Comparison of ENCODE assay signal across 8 cellular contexts in the genomic region with DNA sequence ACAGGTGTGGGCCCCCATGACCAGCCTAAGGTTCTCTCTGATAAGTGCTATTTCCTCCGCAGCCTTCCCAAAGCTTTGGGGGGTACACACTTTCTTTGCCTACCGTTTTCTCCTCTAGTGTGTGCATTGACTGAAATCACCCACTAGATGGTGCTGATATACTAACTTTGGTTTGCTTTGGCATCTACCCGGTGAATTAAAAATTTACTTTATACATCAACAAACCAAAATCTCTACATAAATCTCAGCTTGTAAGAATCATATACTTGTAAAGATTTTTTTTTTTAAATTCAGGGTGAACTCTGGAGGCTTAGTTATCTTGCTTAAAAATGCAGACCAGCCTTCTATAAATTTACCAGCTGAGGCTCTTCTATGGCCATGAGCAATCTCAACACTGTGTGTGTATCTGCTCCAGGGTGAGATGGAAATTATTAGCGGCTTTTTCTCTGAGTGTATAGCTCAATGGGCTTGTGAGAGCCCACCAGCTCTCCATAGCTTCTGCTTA.
DNase-seq lines count a peak whose midpoint lies in the region; ATAC-seq and TF ChIP-seq lines count a peak whose summit lies in the region.

No MANE protein-coding gene starts in this region.

- no peak overlapping the region for H2AFZ ChIP-seq in H9 (ENCODE audit: low read length)

- peaks cover 21 to 22% of the 10 kb centered on the region in 2 experiments for H3K4me1 Mint-ChIP-seq in H9
- peaks cover 30% of the 10 kb centered on the region for H3K4me1 Mint-ChIP-seq in mesothelial cell of epicardium

- no CpG with 5 or more reads among the region's 4 CpGs for WGBS in H9 (ENCODE audit: extremely low coverage, insufficient read length, low lambda C conversion rate)

- H3K27ac ChIP-seq in H9 (ENCODE audit: insufficient read length, low read depth, low read length): no peak overlapping the region

- no peak overlapping the region for H3T11ph ChIP-seq in H9 (ENCODE audit: low read length)

- H3K4me3 Mint-ChIP-seq in H9 (no peak overlapping the region; a peak in 1 of 5 replicates), mesothelial cell of epicardium (no peak overlapping the region)

- H3K27me3 Mint-ChIP-seq in H9 (ENCODE audit: low read depth): no peaks in the 10 kb centered on the region
- no peaks in the 10 kb centered on the region for H3K27me3 Mint-ChIP-seq in mesothelial cell of epicardium (ENCODE audit: low read depth)

- no peak overlapping the region for H4K8ac ChIP-seq in H9 (replicated peaks; ENCODE audit: insufficient read length, low read depth, low read length)

- H2BK120ac ChIP-seq in H9 (ENCODE audit: low read depth, low read length, poor library complexity, severe bottlenecking): no peak overlapping the region

- no peak overlapping the region for H2BK15ac ChIP-seq in H9 (ENCODE audit: low read depth, low read length)

- DNase-seq in DMS53 treated with DMSO at 0.1 percent for 48 hours (lab: John Stamatoyannopoulos, UW; ENCODE audit: unreplicated experiment) (peak; percentile 13), H9 (peak; percentile 36), NCI-H748 treated with DMSO at 0.1 percent for 48 hours (lab: John Stamatoyannopoulos, UW) (peak; percentile 17), choroid plexus epithelial cell (ENCODE audit: low read depth) (peak; percentile 79), mesothelial cell of epicardium (ENCODE audit: low spot score in 2 of 2, unreplicated experiment in 2 of 2) (no peak), HPDE6-E6E7 (ENCODE audit: extremely low spot score) (no peak)
- DNase-seq in stimulated activated naive CD4-positive, alpha-beta T cell (lab: John Stamatoyannopoulos, UW): no peak

- no peaks in the 10 kb centered on the region for H3K23me2 ChIP-seq in H9 (ENCODE audit: insufficient read length, low read depth, low read length, poor library complexity, severe bottlenecking)

- TF ChIP-seq CTCF in H9 (conservative IDR thresholded peaks at IDR 0.05) (peak; percentile 88), choroid plexus epithelial cell (conservative IDR thresholded peaks at IDR 0.05; ENCODE audit: low read depth, low read length) (peak; percentile 79), mesothelial cell of epicardium (IDR thresholded peaks at IDR 0.05; ENCODE audit: unreplicated experiment) (peak; percentile 85)

- no peaks in the 10 kb centered on the region for H3K9me3 ChIP-seq in H9 (ENCODE audit: control insufficient read depth, low read depth, low read length)

- H4K20me1 ChIP-seq in H9 (ENCODE audit: control insufficient read depth, insufficient read depth, insufficient read length): no peaks in the 10 kb centered on the region

- H3K56ac ChIP-seq in H9 (ENCODE audit: insufficient read length, low read depth, low read length): no peak overlapping the region

- H3K79me2 ChIP-seq in H9 (ENCODE audit: insufficient read depth, low read length): no peaks in the 10 kb centered on the region

- no peaks in the 10 kb centered on the region for H3K9me3 Mint-ChIP-seq in H9
- H3K9me3 Mint-ChIP-seq in mesothelial cell of epicardium: peaks cover 11% of the 10 kb centered on the region

- no peaks in the 10 kb centered on the region for H3K27me3 ChIP-seq in H9 (ENCODE audit: insufficient read depth, low read length)

- H3K23ac ChIP-seq in H9 (ENCODE audit: insufficient read length, low read depth, low read length): no peak overlapping the region

- H3K27ac Mint-ChIP-seq in H9 (no peak overlapping the region), mesothelial cell of epicardium (peak overlapping the region; percentile 74)

- H3K36me3 Mint-ChIP-seq in H9 (ENCODE audit: insufficient read depth in 1 of 3, low read depth in 3 of 3): no peaks in the 10 kb centered on the region; a peak in 1 of 7 replicates
- no peaks in the 10 kb centered on the region for H3K36me3 Mint-ChIP-seq in mesothelial cell of epicardium

- H2AK5ac ChIP-seq in H9 (ENCODE audit: insufficient read length, low read length): no peak overlapping the region

- no peak overlapping the region for H2BK12ac ChIP-seq in H9 (ENCODE audit: insufficient read length, low read depth, low read length)

- no peak overlapping the region for H3K9ac ChIP-seq in H9 (ENCODE audit: extremely low read depth, insufficient read length, low read length)

- H3K4me3 ChIP-seq in choroid plexus epithelial cell (ENCODE audit: low read depth, low read length): no peak overlapping the region

- no peak overlapping the region for H3K4ac ChIP-seq in H9 (ENCODE audit: low read depth, low read length)

- H2BK5ac ChIP-seq in H9 (ENCODE audit: insufficient read length, low read length): no peak overlapping the region

- no peak overlapping the region for H2BK20ac ChIP-seq in H9 (ENCODE audit: low read depth, low read length, poor library complexity, severe bottlenecking)

- no peak overlapping the region for H3K14ac ChIP-seq in H9 (ENCODE audit: insufficient read depth, low read length)

- H3K18ac ChIP-seq in H9 (ENCODE audit: insufficient read length, low read depth, low read length): no peak overlapping the region

- H3K79me1 ChIP-seq in H9 (ENCODE audit: insufficient read depth, low read depth, low read length, poor library complexity, severe bottlenecking): no peaks in the 10 kb centered on the region

- H3K4me2 ChIP-seq in H9 (ENCODE audit: insufficient read depth, insufficient read length, low read length): no peak overlapping the region

- H4K5ac ChIP-seq in H9 (ENCODE audit: insufficient read length, low read depth, low read length): no peak overlapping the region

- no peak for ATAC-seq in HG03457 (IDR thresholded peaks at IDR 0.05; ENCODE audit: unreplicated experiment)

- no peak overlapping the region for H4K91ac ChIP-seq in H9 (ENCODE audit: insufficient read length, low read depth, low read length)

- peaks cover 8% of the 10 kb centered on the region for H3K4me1 ChIP-seq in H9 (ENCODE audit: insufficient read depth, low read length)

Comparison
In these comparisons a context has a peak if more than half of its experiments do, and no peak if none do; other contexts are left out.
1. DNase-seq: peak in DMS53 treated with DMSO at 0.1 percent for 48 hours (single experiment), H9 (single experiment), NCI-H748 treated with DMSO at 0.1 percent for 48 hours (single experiment) and choroid plexus epithelial cell (single experiment); none in mesothelial cell of epicardium (0 of 2), HPDE6-E6E7 (single experiment) and stimulated activated naive CD4-positive, alpha-beta T cell (0 of 6).
2. Peak in every context shown above with its lines, with median percentiles within 50 percentile points of each other: CTCF ChIP-seq.